17 cellular contexts compared by ENCODE assay signal in the genomic region with DNA sequence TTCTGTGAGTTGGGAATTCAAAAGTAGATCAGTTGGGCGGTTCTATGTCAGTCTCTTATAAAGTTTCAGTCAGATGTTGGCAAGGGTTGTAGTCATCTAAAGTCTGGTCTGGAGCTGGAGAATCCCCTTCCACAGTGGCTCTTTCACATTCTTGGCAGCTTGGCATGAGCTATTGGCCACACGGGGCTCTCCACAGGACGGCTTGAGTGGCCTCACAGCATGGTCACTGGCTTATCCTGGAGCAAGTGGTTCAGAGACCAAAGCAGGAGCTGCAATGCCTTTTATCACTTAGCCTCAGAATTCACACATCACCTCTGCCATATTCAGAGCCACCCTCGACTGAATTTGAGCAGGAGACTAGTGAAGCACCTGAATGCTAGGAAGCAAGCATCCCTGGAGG.
"Had no signal": no experiment of that assay in that cellular context is flagged by ENCODE, and none has a peak within 500 bp of the region (broad histone marks: within the 10 kb centered on the region; RNA-seq: fewer than 3 reads in every experiment).

No MANE protein-coding gene starts in this region.

- H3K4me3 Mint-ChIP-seq: effector memory CD8-positive, alpha-beta T cell; naive thymus-derived CD4-positive, alpha-beta T cell; nephron progenitor cell; type B pancreatic cell had no signal

- H3K36me3 ChIP-seq: esophagus squamous epithelium, neutrophil, stomach, thyroid gland had no signal

- H3K27ac Mint-ChIP-seq: effector memory CD8-positive, alpha-beta T cell; naive thymus-derived CD4-positive, alpha-beta T cell; nephron progenitor cell; type B pancreatic cell had no signal

- H3K4me1 ChIP-seq: esophagus squamous epithelium, stomach, thyroid gland had no signal

- ATAC-seq: effector memory CD8-positive, alpha-beta T cell; left colon; left ventricle myocardium superior; naive thymus-derived CD4-positive, alpha-beta T cell; sciatic nerve had no signal

- H3K27ac ChIP-seq: esophagus squamous epithelium, neutrophil, stomach, thyroid gland had no signal

- DNase-seq: effector memory CD8-positive, alpha-beta T cell; esophagus squamous epithelium; foreskin fibroblast; kidney; left colon; left ventricle myocardium superior; mesenchymal stem cell; naive thymus-derived CD4-positive, alpha-beta T cell; nephron progenitor cell; stimulated activated CD4-positive, alpha-beta T cell treated with anti-CD3 and anti-CD28 coated beads, Interleukin-2, amount 100 ng/mL, for 24 hours; stimulated activated naive CD4-positive, alpha-beta T cell; stomach; thyroid gland had no signal

- H3K9me3 ChIP-seq: esophagus squamous epithelium, neutrophil, stomach, thyroid gland had no signal

- H3K36me3 Mint-ChIP-seq: naive thymus-derived CD4-positive, alpha-beta T cell; type B pancreatic cell had no signal

- H3K9me3 Mint-ChIP-seq: effector memory CD8-positive, alpha-beta T cell; naive thymus-derived CD4-positive, alpha-beta T cell; type B pancreatic cell had no signal

- H3K4me3 ChIP-seq: esophagus squamous epithelium, lung, stomach, thyroid gland had no signal

- H3K27me3 ChIP-seq: esophagus squamous epithelium, stomach, thyroid gland had no signal
